ENCODE assay signal across 26 cellular contexts in the genomic region with DNA sequence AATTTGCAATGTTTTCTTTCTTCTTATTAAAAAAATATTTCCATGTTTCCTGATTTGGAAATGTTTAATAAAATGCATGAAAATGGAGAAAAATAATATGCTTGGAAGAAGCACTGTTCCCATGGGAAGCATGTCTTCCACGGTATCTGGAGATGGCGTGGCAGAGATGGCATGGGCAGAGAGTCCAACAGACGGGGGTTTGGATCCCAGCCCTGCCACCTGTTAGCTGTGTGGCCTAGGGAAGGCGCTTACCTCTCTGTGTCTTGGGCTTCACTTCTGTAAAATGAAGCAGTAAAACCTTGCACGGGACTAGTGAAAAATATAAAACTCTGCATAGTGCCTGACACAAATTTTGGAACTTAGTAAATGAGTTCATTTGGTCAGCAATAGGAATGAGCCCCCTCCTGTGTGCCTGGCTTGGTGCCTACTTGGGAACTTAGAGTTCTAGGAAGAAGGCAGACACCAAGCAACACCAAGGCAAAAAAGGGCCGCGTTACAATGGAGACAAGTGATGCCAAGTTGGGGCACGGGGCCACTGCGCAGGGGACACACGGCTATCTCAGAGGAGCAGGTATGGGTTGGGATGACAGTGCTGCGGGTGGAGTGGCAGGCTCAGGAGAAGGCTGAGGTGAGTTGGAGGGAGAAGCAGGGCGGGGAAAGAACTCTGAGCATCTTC.
A peak's percentile ranks its signal among the peaks of the same experiment; 100 is the strongest.
DNase-seq lines count a peak whose midpoint lies in the region; ATAC-seq, FAIRE-seq and TF ChIP-seq lines count a peak whose summit lies in the region.
"Had no signal": no experiment of that assay in that cellular context is flagged by ENCODE, and none has a peak within 500 bp of the region (broad histone marks: within the 10 kb centered on the region; RNA-seq: fewer than 3 reads in every experiment).

No MANE protein-coding gene starts in this region.

- H3K4me2 ChIP-seq in astrocyte (ENCODE audit: low read length): no peak overlapping the region
- H3K4me2 ChIP-seq: A549, smooth muscle cell had no signal

- intact Hi-C loops in CD4-positive, alpha-beta T cell (cut with DNase I, micrococcal nuclease): loop anchor here (5.0 kb wide), 2 partner anchors 46 to 54 kb away; no protein-coding TSS in a partner anchor
- intact Hi-C loops in thyroid gland (cut with DNase I): no loop called here

- no peak for TF ChIP-seq POLR2A in thyroid gland (IDR thresholded peaks at IDR 0.05)

- no peak overlapping the region for H3K4me3 ChIP-seq in astrocyte (ENCODE audit: insufficient read depth, low read depth, low read length)
- no peak overlapping the region for H3K4me3 ChIP-seq in thyroid gland (replicated peaks in 1 of 3)
- H3K4me3 ChIP-seq: A549, ovary, smooth muscle cell, transverse colon had no signal

- no peak for ATAC-seq in activated T-cell treated with anti-CD3 and anti-CD28 coated beads, Interleukin-2, amount 50 U/mL, for 72 hours (replicated peaks in 1 of 2)
- no peak for ATAC-seq in CD4-positive, alpha-beta T cell (ENCODE audit: poor library complexity)
- ATAC-seq: A549, esophagus mucosa, left lobe of liver had no signal

- H4K20me1 ChIP-seq in astrocyte (ENCODE audit: insufficient read depth, low read length): no peaks in the 10 kb centered on the region

- H3K36me3 ChIP-seq in astrocyte (ENCODE audit: insufficient read depth, low read length) (no peaks in the 10 kb centered on the region), thyroid gland (no peaks in the 10 kb centered on the region)
- H3K36me3 ChIP-seq: ovary, transverse colon had no signal

- no peak for DNase-seq in activated T-cell treated with anti-CD3 and anti-CD28 coated beads, Interleukin-2, amount 50 U/mL, for 72 hours
- no peak for DNase-seq in activated T-cell treated with anti-CD3 and anti-CD28 coated beads, Interleukin-2, amount 50 U/mL, for 1 hour
- no peak for DNase-seq in CD4-positive, alpha-beta T cell
- DNase-seq in astrocyte (ENCODE audit: low read depth) (no peak), myocyte (ENCODE audit: low read depth) (peak; percentile 55), thyroid gland (no peak), glutamatergic neuron (no peak)
- DNase-seq in stimulated activated CD4-positive, alpha-beta T cell treated with anti-CD3 and anti-CD28 coated beads, Interleukin-4, amount 100 ng/mL, for 1 hour: no peak
- DNase-seq: COR-L47, DMS53, foreskin fibroblast, naive B cell, NCI-H1048, NCI-H1694, NCI-H446 treated with DMSO at 0.1 percent for 48 hours, retina had no signal

- peaks cover 12% of the 10 kb centered on the region for H3K4me1 ChIP-seq in astrocyte (ENCODE audit: insufficient read depth, low read length)
- no peaks in the 10 kb centered on the region for H3K4me1 ChIP-seq in thyroid gland
- H3K4me1 ChIP-seq: A549 had no signal

- no peak overlapping the region for H2AFZ ChIP-seq in astrocyte (ENCODE audit: low read depth, low read length)

- H3K27ac ChIP-seq in CD4-positive, alpha-beta T cell (ENCODE audit: low read depth, low read length): no peak overlapping the region
- H3K27ac ChIP-seq in astrocyte (ENCODE audit: low read depth, low read length) (no peak overlapping the region), thyroid gland (no peak overlapping the region)
- H3K27ac ChIP-seq: A549, ovary, RWPE1 had no signal

- H3K9ac ChIP-seq in astrocyte (ENCODE audit: low read length): no peak overlapping the region

- H3K79me2 ChIP-seq in astrocyte (ENCODE audit: insufficient read depth, low read length): no peaks in the 10 kb centered on the region

- WGBS in thyroid gland, 2 donors: 84 to 91% methylated on average over 12 of the region's 12 CpGs

- POLR2A ChIA-PET in CD4-positive, alpha-beta T cell (lab: Charles Lee): interaction anchor here (1.9 kb wide), 1 partner anchor 45 kb away, joined by 10 read pairs; no protein-coding TSS in a partner anchor

- TF ChIP-seq CTCF in CD4-positive, alpha-beta T cell (IDR thresholded peaks at IDR 0.05): no peak
- TF ChIP-seq CTCF in astrocyte (IDR thresholded peaks at IDR 0.05; ENCODE audit: insufficient read depth, low read depth, low read length) (no peak), thyroid gland (IDR thresholded peaks at IDR 0.05) (no peak), glutamatergic neuron (IDR thresholded peaks at IDR 0.05; ENCODE audit: partially characterized antibody, unreplicated experiment) (no peak)

- H3K9me3 ChIP-seq in CD4-positive, alpha-beta T cell (ENCODE audit: control insufficient read depth, low read length): no peaks in the 10 kb centered on the region
- H3K9me3 ChIP-seq in astrocyte (ENCODE audit: insufficient read depth, low read depth, low read length) (no peaks in the 10 kb centered on the region), thyroid gland (no peaks in the 10 kb centered on the region)
- H3K9me3 ChIP-seq: A549, ovary, transverse colon had no signal

- H3K27me3 Mint-ChIP-seq in activated T-cell treated with anti-CD3 and anti-CD28 coated beads, Interleukin-2, amount 50 U/mL, for 72 hours (ENCODE audit: low read depth): peaks cover 15% of the 10 kb centered on the region
- H3K27me3 Mint-ChIP-seq in CD4-positive, alpha-beta T cell: no peaks in the 10 kb centered on the region
- H3K27me3 Mint-ChIP-seq in astrocyte (ENCODE audit: low read depth, unreplicated experiment): peaks cover 42% of the 10 kb centered on the region
- H3K27me3 Mint-ChIP-seq in glutamatergic neuron (ENCODE audit: unreplicated experiment): peaks cover 13% of the 10 kb centered on the region

- H3K36me3 Mint-ChIP-seq in activated T-cell treated with anti-CD3 and anti-CD28 coated beads, Interleukin-2, amount 50 U/mL, for 72 hours (ENCODE audit: insufficient read depth in 2 of 2): peaks cover 0 to 5% of the 10 kb centered on the region in 2 donors
- no peaks in the 10 kb centered on the region for H3K36me3 Mint-ChIP-seq in CD4-positive, alpha-beta T cell (ENCODE audit: low read depth)
- H3K36me3 Mint-ChIP-seq in astrocyte (ENCODE audit: low read depth, unreplicated experiment) (no peaks in the 10 kb centered on the region), glutamatergic neuron (ENCODE audit: unreplicated experiment) (peaks cover under 1% of the 10 kb centered on the region)

- no peak for FAIRE-seq in astrocyte (lab: Jason Lieb, UNC)
- FAIRE-seq: A549, colon had no signal

- H3K27me3 ChIP-seq in CD4-positive, alpha-beta T cell (ENCODE audit: control insufficient read depth, insufficient read depth, low read length): no peaks in the 10 kb centered on the region
- H3K27me3 ChIP-seq in astrocyte (ENCODE audit: insufficient read depth, low read length) (peaks cover 34% of the 10 kb centered on the region), thyroid gland (no peaks in the 10 kb centered on the region)
- H3K27me3 ChIP-seq: ovary had no signal

- peaks cover 80% of the 10 kb centered on the region for H3K4me1 Mint-ChIP-seq in activated T-cell treated with anti-CD3 and anti-CD28 coated beads, Interleukin-2, amount 50 U/mL, for 72 hours (ENCODE audit: low read depth)
- peaks cover 54% of the 10 kb centered on the region for H3K4me1 Mint-ChIP-seq in CD4-positive, alpha-beta T cell (ENCODE audit: low read depth)
- peaks cover 36% of the 10 kb centered on the region for H3K4me1 Mint-ChIP-seq in astrocyte (ENCODE audit: low read depth, unreplicated experiment)
- H3K4me1 Mint-ChIP-seq in glutamatergic neuron (ENCODE audit: low read depth, unreplicated experiment): peaks cover 50% of the 10 kb centered on the region

- no peaks in the 10 kb centered on the region for H3K9me3 Mint-ChIP-seq in activated T-cell treated with anti-CD3 and anti-CD28 coated beads, Interleukin-2, amount 50 U/mL, for 72 hours
- H3K9me3 Mint-ChIP-seq in CD4-positive, alpha-beta T cell: no peaks in the 10 kb centered on the region
- H3K9me3 Mint-ChIP-seq in astrocyte (ENCODE audit: unreplicated experiment) (peaks cover 4% of the 10 kb centered on the region), glutamatergic neuron (ENCODE audit: unreplicated experiment) (peaks cover 16% of the 10 kb centered on the region)
- H3K9me3 Mint-ChIP-seq: activated T-helper 17 cell treated with anti-CD3 and anti-CD28 coated beads, Interleukin-2, amount 50 U/mL, for 72 hours had no signal

- peak overlapping the region; percentile 77 to 82 for H3K4me3 Mint-ChIP-seq in activated T-cell treated with anti-CD3 and anti-CD28 coated beads, Interleukin-2, amount 50 U/mL, for 72 hours
- H3K4me3 Mint-ChIP-seq in CD4-positive, alpha-beta T cell: no peak overlapping the region
- H3K4me3 Mint-ChIP-seq in astrocyte (ENCODE audit: unreplicated experiment) (no peak overlapping the region), glutamatergic neuron (ENCODE audit: unreplicated experiment) (no peak overlapping the region)
- H3K4me3 Mint-ChIP-seq: B cell had no signal

- CTCF ChIA-PET in CD4-positive, alpha-beta T cell (lab: Charles Lee): interaction anchor here (0.8 to 1.3 kb wide), 2 partner anchors 15 to 141 kb away, joined by 3 read pairs; no protein-coding TSS in a partner anchor

- no peak overlapping the region for H3K27ac Mint-ChIP-seq in activated T-cell treated with anti-CD3 and anti-CD28 coated beads, Interleukin-2, amount 50 U/mL, for 72 hours
- peak overlapping the region; percentile 93 for H3K27ac Mint-ChIP-seq in CD4-positive, alpha-beta T cell
- H3K27ac Mint-ChIP-seq in astrocyte (ENCODE audit: unreplicated experiment) (peak overlapping the region; percentile 34), glutamatergic neuron (ENCODE audit: unreplicated experiment) (no peak overlapping the region)
- H3K27ac Mint-ChIP-seq: activated T-helper 17 cell treated with anti-CD3 and anti-CD28 coated beads, Interleukin-2, amount 50 U/mL, for 72 hours; B cell; naive B cell had no signal

Comparison
In these comparisons a context has a peak if more than half of its experiments do, and no peak if none do; other contexts are left out.
1. H3K27ac Mint-ChIP-seq: peak in CD4-positive, alpha-beta T cell (single experiment) and astrocyte (single experiment); none in activated T-cell treated with anti-CD3 and anti-CD28 coated beads, Interleukin-2, amount 50 U/mL, for 72 hours (single experiment) and glutamatergic neuron (single experiment).
2. H3K4me3 Mint-ChIP-seq: peak in activated T-cell treated with anti-CD3 and anti-CD28 coated beads, Interleukin-2, amount 50 U/mL, for 72 hours (2 of 2); none in CD4-positive, alpha-beta T cell (single experiment), astrocyte (single experiment) and glutamatergic neuron (single experiment).